ENCODE assay signal across 24 cellular contexts in genomic region chr12:24743891-24744793, GRCh38.
DNase-seq lines count a peak whose midpoint lies in the region; ATAC-seq, FAIRE-seq and TF ChIP-seq lines count a peak whose summit lies in the region.
"Had no signal": no experiment of that assay in that cellular context is flagged by ENCODE, and none has a peak within 500 bp of the region (broad histone marks: within the 10 kb centered on the region; RNA-seq: fewer than 3 reads in every experiment).

No MANE protein-coding gene starts in this region.

- no peak overlapping the region for H3K4me3 Mint-ChIP-seq in activated T-cell treated with anti-CD3 and anti-CD28 coated beads, Interleukin-2, amount 50 U/mL, for 72 hours
- H3K4me3 Mint-ChIP-seq: B cell; CD4-positive, alpha-beta T cell had no signal

- H3K56ac ChIP-seq in mesendoderm (ENCODE audit: low read length), result no peak overlapping the region

- CTCF ChIA-PET in K562 (lab: Yijun Ruan, JAX; ENCODE audit: low intra/inter-chr PET ratio) (no interaction called here), mammary epithelial cell (lab: Charles Lee; ENCODE audit: low non-redundant PET) (no interaction called here)

- no peaks in the 10 kb centered on the region for H3K79me1 ChIP-seq in mesendoderm (ENCODE audit: low read length)

- H4K20me1 ChIP-seq in K562 (replicated peaks; ENCODE audit: control insufficient read depth, insufficient read depth, low read length) (no peaks in the 10 kb centered on the region), mammary epithelial cell (ENCODE audit: insufficient read depth, low read length) (no peaks in the 10 kb centered on the region)

- peak overlapping the region; percentile 31 for H3K27ac Mint-ChIP-seq in activated T-cell treated with anti-CD3 and anti-CD28 coated beads, Interleukin-2, amount 50 U/mL, for 72 hours
- H3K27ac Mint-ChIP-seq: B cell; CD4-positive, alpha-beta T cell had no signal

- H3K4me1 ChIP-seq in K562 (replicated peaks in 1 of 2; ENCODE audit: control insufficient read depth in 2 of 2, insufficient read depth in 2 of 2, low read length in 2 of 2), result peaks cover 12 to 17% of the 10 kb centered on the region in 2 experiments; a peak in 4 of 5 replicates
- H3K4me1 ChIP-seq in mesendoderm (ENCODE audit: control insufficient read depth, low read depth, low read length), result peaks cover 3% of the 10 kb centered on the region
- H3K4me1 ChIP-seq in mammary epithelial cell (ENCODE audit: insufficient read depth, low read length), result no peaks in the 10 kb centered on the region

- H3K4me3 ChIP-seq in K562, result no peak overlapping the region
- H3K4me3 ChIP-seq in mesendoderm (ENCODE audit: low read length), result no peak overlapping the region
- H3K4me3 ChIP-seq in dorsolateral prefrontal cortex, result no peak overlapping the region
- H3K4me3 ChIP-seq in mammary epithelial cell (replicated peaks in 1 of 3; ENCODE audit: insufficient read depth in 1 of 3, low read depth in 2 of 3, low read length in 3 of 3), result no peak overlapping the region
- H3K4me3 ChIP-seq: GM12878 had no signal

- peaks cover 0 to 2% of the 10 kb centered on the region in 2 donors for H3K9me3 Mint-ChIP-seq in activated T-cell treated with anti-CD3 and anti-CD28 coated beads, Interleukin-2, amount 50 U/mL, for 72 hours
- H3K9me3 Mint-ChIP-seq: CD4-positive, alpha-beta T cell had no signal

- H2BK15ac ChIP-seq in mesendoderm (replicated peaks; ENCODE audit: low read depth), result no peak overlapping the region

- peaks cover 24% of the 10 kb centered on the region for H3K4me1 Mint-ChIP-seq in activated T-cell treated with anti-CD3 and anti-CD28 coated beads, Interleukin-2, amount 50 U/mL, for 72 hours (ENCODE audit: low read depth)

- peaks cover 0 to 2% of the 10 kb centered on the region in 2 donors for H3K36me3 Mint-ChIP-seq in activated T-cell treated with anti-CD3 and anti-CD28 coated beads, Interleukin-2, amount 50 U/mL, for 72 hours (ENCODE audit: insufficient read depth in 2 of 2)

- no peak overlapping the region for H3K18ac ChIP-seq in mesendoderm (ENCODE audit: low read length)

- peak overlapping the region in 1 of 2 experiments; percentile 33; a peak in 2 of 4 replicates for H3K9ac ChIP-seq in K562 (ENCODE audit: insufficient read depth in 1 of 2, low read depth in 2 of 2, low read length in 2 of 2)
- no peak overlapping the region for H3K9ac ChIP-seq in mesendoderm (ENCODE audit: low read length)
- H3K9ac ChIP-seq in mammary epithelial cell (ENCODE audit: insufficient read depth, low read length), result no peak overlapping the region

- TF ChIP-seq RAD21 in K562 (CRISPR knock-in tag; conservative IDR thresholded peaks at IDR 0.05 in 1 of 2, IDR thresholded peaks at IDR 0.05 in 1 of 2), result no peak

- no peaks in the 10 kb centered on the region for H3K27me3 ChIP-seq in K562 (ENCODE audit: control insufficient read depth in 2 of 2, insufficient read depth in 2 of 2, low read length in 2 of 2)
- H3K27me3 ChIP-seq in mesendoderm (ENCODE audit: insufficient read depth, low read length, poor library complexity), result no peaks in the 10 kb centered on the region
- H3K27me3 ChIP-seq in dorsolateral prefrontal cortex, result no peaks in the 10 kb centered on the region
- no peaks in the 10 kb centered on the region for H3K27me3 ChIP-seq in mammary epithelial cell (ENCODE audit: insufficient read depth, low read length)

- TF ChIP-seq POLR2A in K562 (conservative IDR thresholded peaks at IDR 0.05), result no peak

- no peak for ATAC-seq in activated T-cell treated with anti-CD3 and anti-CD28 coated beads, Interleukin-2, amount 50 U/mL, for 72 hours (replicated peaks in 1 of 2)
- peak; percentile 90 for ATAC-seq in K562
- ATAC-seq: GM12878, PC-3 had no signal

- no peak for DNase-seq in activated T-cell treated with anti-CD3 and anti-CD28 coated beads, Interleukin-2, amount 50 U/mL, for 72 hours
- DNase-seq in activated T-cell treated with anti-CD3 and anti-CD28 coated beads for 4 hours (no peak), K562 (ENCODE audit: extremely low read depth in 1 of 4, low spot score in 3 of 4) (peak; percentile 17 to 79 (median 48)), mesendoderm (peak; percentile 72), urothelium cell line (ENCODE audit: low spot score) (no peak), dorsolateral prefrontal cortex (no peak), mammary epithelial cell (no peak), hippocampal formation (lab: John Stamatoyannopoulos, UW) (no peak)
- DNase-seq: CD4-positive, alpha-beta T cell; DMS153; EL; KG1; NCI-H1417; NCI-H187; NCI-H2107; NCI-H2227 treated with DMSO at 0.1 percent for 48 hours; NCI-H524; NCI-H82; PC-3; RPMI8226; SHP77 treated with DMSO at 0.1 percent for 48 hours had no signal

- intact Hi-C loops in K562 (cut with micrococcal nuclease) (no loop called here), dorsolateral prefrontal cortex (cut with DNase I) (no loop called here), mammary epithelial cell (cut with micrococcal nuclease) (no loop called here)

- no peak overlapping the region for H2AK5ac ChIP-seq in mesendoderm (ENCODE audit: low read length)

- no peaks in the 10 kb centered on the region for H3K79me2 ChIP-seq in K562 (ENCODE audit: control insufficient read depth, insufficient read depth, low read length)
- no peaks in the 10 kb centered on the region for H3K79me2 ChIP-seq in mesendoderm (ENCODE audit: control insufficient read depth, insufficient read depth, low read length)
- no peaks in the 10 kb centered on the region for H3K79me2 ChIP-seq in mammary epithelial cell (ENCODE audit: insufficient read depth, low read length)

- H3K9me1 ChIP-seq in K562 (ENCODE audit: control insufficient read depth, insufficient read depth, low read length), result no peaks in the 10 kb centered on the region

- no peak overlapping the region for H2BK120ac ChIP-seq in mesendoderm (ENCODE audit: low read depth, low read length)

- peaks cover 16% of the 10 kb centered on the region for H3K27me3 Mint-ChIP-seq in activated T-cell treated with anti-CD3 and anti-CD28 coated beads, Interleukin-2, amount 50 U/mL, for 72 hours (ENCODE audit: low read depth)
- H3K27me3 Mint-ChIP-seq: B cell; CD4-positive, alpha-beta T cell had no signal

- TF ChIP-seq EP300 in K562 (IDR thresholded peaks at IDR 0.05; ENCODE audit: low read length), result peak; percentile 70

- H4K8ac ChIP-seq in mesendoderm (ENCODE audit: low read depth, low read length), result no peak overlapping the region

- peak; percentile 82 for FAIRE-seq in K562 (lab: Jason Lieb, UNC)
- FAIRE-seq in urothelium cell line (lab: Jason Lieb, UNC), result peak; percentile 65
- FAIRE-seq: GM12878 had no signal

- H3K9me3 ChIP-seq in K562 (replicated peaks; ENCODE audit: control insufficient read depth, insufficient read depth, low read depth, low read length) (no peaks in the 10 kb centered on the region), mammary epithelial cell (replicated peaks; ENCODE audit: insufficient read depth, low read length) (no peaks in the 10 kb centered on the region)

- TF ChIP-seq CTCF in K562 (IDR thresholded peaks at IDR 0.05 in 2 of 3, conservative IDR thresholded peaks at IDR 0.05 in 1 of 3; ENCODE audit: insufficient read depth in 2 of 3, low read depth in 1 of 3, low read length in 3 of 3) (no peak), dorsolateral prefrontal cortex (IDR thresholded peaks at IDR 0.05 in 54 of 56, conservative IDR thresholded peaks at IDR 0.05 in 2 of 56; ENCODE audit: low read depth in 1 of 56, partially characterized antibody in 56 of 56) (no peak), mammary epithelial cell (conservative IDR thresholded peaks at IDR 0.05 in 1 of 2, IDR thresholded peaks at IDR 0.05 in 1 of 2; ENCODE audit: extremely low read depth in 1 of 2, insufficient read depth in 1 of 2, low read depth in 1 of 2, low read length in 2 of 2) (no peak)

- H3K4ac ChIP-seq in mesendoderm (ENCODE audit: low read depth, low read length), result no peak overlapping the region

- WGBS in K562 (ENCODE audit: insufficient coverage, low coverage, missing lambda C conversion rate), result 8% methylated on average over 10 of the region's 10 CpGs
- WGBS in mesendoderm (ENCODE audit: extremely low coverage, insufficient coverage, low lambda C conversion rate), result no CpG with 5 or more reads among the region's 10 CpGs
- 87% methylated on average over 10 of the region's 10 CpGs for WGBS in mammary epithelial cell (ENCODE audit: low coverage, missing lambda C conversion rate)

- POLR2A ChIA-PET in K562 (lab: Yijun Ruan, JAX), result interaction anchor here (0.5 to 1.0 kb wide), 4 partner anchors 9 to 666 kb away, joined by 3 read pairs; no protein-coding TSS in a partner anchor

- dilution Hi-C loops in mammary epithelial cell (cut with HindIII; ENCODE audit: low sequenced_read_pairs), result no loop called here

- peak overlapping the region; percentile 78 for H3K4me2 ChIP-seq in K562 (ENCODE audit: insufficient read depth, low read length)
- no peak overlapping the region for H3K4me2 ChIP-seq in mesendoderm (ENCODE audit: low read length)
- no peak overlapping the region for H3K4me2 ChIP-seq in mammary epithelial cell (ENCODE audit: insufficient read depth, low read depth, low read length)

- no peak overlapping the region for H4K5ac ChIP-seq in mesendoderm (ENCODE audit: low read length)

- no peak overlapping the region for H3K23ac ChIP-seq in mesendoderm (ENCODE audit: low read length)

- H2BK5ac ChIP-seq in mesendoderm (ENCODE audit: low read length), result no peak overlapping the region

- BruUV-seq in K562 (replicated peaks; lab: Mats Ljungman, UMichigan) (no TSS peak), mammary epithelial cell (replicated peaks; lab: Mats Ljungman, UMichigan) (no TSS peak)

- in situ Hi-C loops in K562 (cut with MboI), result no loop called here
- in situ Hi-C loops in mammary epithelial cell (cut with MboI; ENCODE audit: low sequenced_read_pairs in 2 of 2), result no loop called here

- no peaks in the 10 kb centered on the region for H3K36me3 ChIP-seq in K562 (ENCODE audit: control insufficient read depth, insufficient read depth, low read length)
- H3K36me3 ChIP-seq in mesendoderm (ENCODE audit: control insufficient read depth, insufficient read depth, low read length), result no peaks in the 10 kb centered on the region
- H3K36me3 ChIP-seq in mammary epithelial cell (ENCODE audit: insufficient read depth, low read length), result no peaks in the 10 kb centered on the region

- peak overlapping the region; percentile 69 for H2AFZ ChIP-seq in K562 (ENCODE audit: low read depth, low read length)
- no peak overlapping the region for H2AFZ ChIP-seq in mammary epithelial cell (ENCODE audit: low read depth, low read length)

- H3K27ac ChIP-seq in K562 (ENCODE audit: extremely low read depth, low read depth, low read length), result peak overlapping the region; percentile 55; the same call in 2 of the 3 replicates
- no peak overlapping the region for H3K27ac ChIP-seq in mesendoderm (ENCODE audit: low read depth, low read length)
- no peak overlapping the region for H3K27ac ChIP-seq in dorsolateral prefrontal cortex
- no peak overlapping the region for H3K27ac ChIP-seq in mammary epithelial cell (ENCODE audit: insufficient read depth, low read depth, low read length)
- H3K27ac ChIP-seq: 22Rv1 had no signal

Comparison
In these comparisons a context has a peak if more than half of its experiments do, and no peak if none do; other contexts are left out.
1. DNase-seq: peak in K562 (4 of 4) and mesendoderm (single experiment); none in activated T-cell treated with anti-CD3 and anti-CD28 coated beads, Interleukin-2, amount 50 U/mL, for 72 hours (0 of 2), activated T-cell treated with anti-CD3 and anti-CD28 coated beads for 4 hours (single experiment), urothelium cell line (single experiment), dorsolateral prefrontal cortex (0 of 10), mammary epithelial cell (single experiment) and hippocampal formation (0 of 2).